Comparison of ENCODE assay signal across 8 cellular contexts in the genomic region with DNA sequence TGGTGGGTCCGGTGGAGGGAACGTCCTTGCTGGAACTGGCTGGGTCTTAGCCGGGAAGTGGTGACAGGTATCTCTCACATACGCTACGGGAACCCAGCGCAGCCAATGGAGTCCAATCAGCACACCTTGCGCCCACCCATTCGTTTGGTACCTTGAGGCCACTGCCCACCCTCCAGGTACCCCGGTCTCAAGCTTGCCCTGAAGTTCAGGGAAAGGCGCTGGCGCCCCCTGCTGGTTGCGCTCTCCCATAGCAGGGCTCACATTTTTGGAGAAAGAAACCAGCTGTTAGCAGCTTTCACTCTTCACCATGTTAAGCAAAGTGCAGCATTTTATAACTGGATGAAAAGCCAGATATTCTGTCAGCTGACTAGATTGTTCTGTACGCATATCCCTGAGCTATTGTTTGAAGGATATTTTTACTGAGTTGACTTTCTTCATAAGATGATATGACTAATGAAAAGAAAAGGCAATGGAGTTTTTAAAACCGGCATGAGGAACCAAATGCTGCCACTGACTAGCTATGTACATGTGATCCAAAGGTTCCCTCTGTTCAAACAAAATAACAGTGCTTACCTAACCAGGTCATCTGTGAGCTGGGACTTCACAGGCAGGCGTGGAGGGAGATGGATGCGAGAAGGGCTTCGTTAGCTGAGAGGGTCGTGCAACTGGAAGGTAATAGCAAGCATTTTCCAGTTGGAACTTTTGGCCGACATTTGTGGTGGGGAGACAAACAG. TPM values are rescaled to one million over a fixed set of nuclear protein-coding genes. Genes with fewer than 3 reads are reported as not detected.
DNase-seq lines count a peak whose midpoint lies in the region; ATAC-seq and TF ChIP-seq lines count a peak whose summit lies in the region.

No MANE protein-coding gene starts in this region.

- intact Hi-C loops in lower lobe of right lung (cut with DNase I), result no loop called here

- no peak overlapping the region for H3K27ac ChIP-seq in lower lobe of right lung

- no peak overlapping the region for H3K4me3 ChIP-seq in lower lobe of right lung

- no peaks in the 10 kb centered on the region for H3K4me1 Mint-ChIP-seq in HFFc6 (ENCODE audit: low read depth)

- H3K9me3 Mint-ChIP-seq in HFFc6, result no peaks in the 10 kb centered on the region

- H3K27ac Mint-ChIP-seq in HFFc6, result no peak overlapping the region

- peak; percentile 91 for TF ChIP-seq CTCF in HFFc6 (IDR thresholded peaks at IDR 0.05)
- peak; percentile 55 for TF ChIP-seq CTCF in lower lobe of right lung (IDR thresholded peaks at IDR 0.05)

- H3K4me3 Mint-ChIP-seq in HFFc6, result no peak overlapping the region

- no peaks in the 10 kb centered on the region for H3K36me3 Mint-ChIP-seq in HFFc6 (ENCODE audit: low read depth)

- H3K27me3 ChIP-seq in lower lobe of right lung (ENCODE audit: low read depth), result peaks cover 8% of the 10 kb centered on the region

- no peaks in the 10 kb centered on the region for H3K36me3 ChIP-seq in lower lobe of right lung

- H3K27me3 Mint-ChIP-seq in HFFc6 (ENCODE audit: insufficient read depth), result peaks cover 10% of the 10 kb centered on the region

- H3K4me1 ChIP-seq in lower lobe of right lung, result no peaks in the 10 kb centered on the region

- no peaks in the 10 kb centered on the region for H3K9me3 ChIP-seq in lower lobe of right lung

- ATAC-seq in lower lobe of right lung, result no peak
- no peak for ATAC-seq in GM21423 (IDR thresholded peaks at IDR 0.05; ENCODE audit: unreplicated experiment)
- no peak for ATAC-seq in HG02870 (IDR thresholded peaks at IDR 0.05; ENCODE audit: unreplicated experiment)

- DNase-seq in NCI-H82 (lab: John Stamatoyannopoulos, UW) (peak; percentile 38), NCI-H82 treated with DMSO at 0.1 percent for 48 hours (lab: John Stamatoyannopoulos, UW; ENCODE audit: unreplicated experiment) (no peak), HFFc6 (no peak), amniotic epithelial cell (ENCODE audit: low read depth) (peak; percentile 1), lower lobe of right lung (no peak), NCI-H345 (lab: John Stamatoyannopoulos, UW) (no peak)

RNA-seq across cellular contexts. Expression of a gene that starts 43.7 kb away (rescaled TPM):
- total RNA-seq in HFFc6 (2021; fragmentation: NEBNext Ultra II Directional; extraction: Animal tissue kit (Norgen Biotek cat#: 25700)), result not detected
- total RNA-seq in lower lobe of right lung, result not detected

Comparison
In these comparisons a context has a peak if more than half of its experiments do, and no peak if none do; other contexts are left out.
1. DNase-seq: peak in NCI-H82 (single experiment) and amniotic epithelial cell (single experiment); none in NCI-H82 treated with DMSO at 0.1 percent for 48 hours (single experiment), HFFc6 (single experiment), lower lobe of right lung (single experiment) and NCI-H345 (single experiment).